Comparison of ENCODE assay signal across 13 cellular contexts in the genomic region with DNA sequence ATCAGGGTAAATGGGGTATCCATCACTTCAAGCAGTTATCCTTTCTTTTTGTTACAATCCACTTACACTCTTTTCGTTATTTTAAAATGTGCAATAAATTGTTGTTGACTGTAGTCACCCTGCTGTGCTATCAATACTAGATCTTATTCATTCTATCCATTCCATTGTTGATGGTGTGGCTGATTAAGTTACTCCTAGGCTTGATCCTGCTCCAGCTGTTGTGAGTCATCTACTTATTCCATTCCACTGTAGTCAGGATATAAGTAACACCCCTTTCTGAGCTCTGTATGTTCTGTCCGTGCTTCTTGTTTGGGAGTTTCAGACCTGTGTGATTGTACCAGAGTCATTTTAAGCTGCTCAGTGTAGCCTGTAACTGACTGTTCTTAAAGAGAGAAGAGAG.
A peak's percentile ranks its signal among the peaks of the same experiment; 100 is the strongest.
DNase-seq lines count a peak whose midpoint lies in the region; ATAC-seq, FAIRE-seq and TF ChIP-seq lines count a peak whose summit lies in the region.
"Had no signal": no experiment of that assay in that cellular context is flagged by ENCODE, and none has a peak within 500 bp of the region (broad histone marks: within the 10 kb centered on the region; RNA-seq: fewer than 3 reads in every experiment).

No MANE protein-coding gene starts in this region.

- peak; percentile 90 for FAIRE-seq in H54 (lab: Jason Lieb, UNC)

- no peak for ATAC-seq in Right ventricle myocardium inferior
- ATAC-seq in natural killer cell, result no peak
- ATAC-seq: activated T-cell treated with anti-CD3 and anti-CD28 coated beads, Interleukin-2, amount 50 U/mL, for 4 hours; stimulated activated memory B cell treated with anti-CD40 and anti-IgM and Interleukin-4, amounts not matched to agents 10 μg/mL and 1 μg/mL and 100 μg/mL, for 72 hours had no signal

- H3K4me3 ChIP-seq in SJSA1 (no peak overlapping the region), fibroblast of pulmonary artery (replicated peaks; ENCODE audit: low read depth, low read length) (no peak overlapping the region), skeletal muscle satellite cell (ENCODE audit: low read length) (no peak overlapping the region)
- H3K4me3 ChIP-seq: hepatocyte had no signal

- no peaks in the 10 kb centered on the region for H3K4me1 Mint-ChIP-seq in natural killer cell
- H3K4me1 Mint-ChIP-seq: naive B cell; stimulated activated memory B cell treated with anti-CD40 and anti-IgM and Interleukin-4, amounts not matched to agents 10 μg/mL and 1 μg/mL and 100 μg/mL, for 72 hours had no signal

- peak overlapping the region; percentile 56 for H3K4me2 ChIP-seq in skeletal muscle satellite cell (ENCODE audit: low read length)
- H3K4me2 ChIP-seq: hepatocyte had no signal

- TF ChIP-seq CTCF in fibroblast of pulmonary artery (IDR thresholded peaks at IDR 0.05; ENCODE audit: low read length, missing control alignments), result no peak
- TF ChIP-seq CTCF in natural killer cell (IDR thresholded peaks at IDR 0.05), result no peak

- H3K27ac ChIP-seq in SJSA1, result no peak overlapping the region
- H3K27ac ChIP-seq: hepatocyte, VCaP had no signal

- peaks cover 0 to 3% of the 10 kb centered on the region in 2 donors for H3K27me3 Mint-ChIP-seq in natural killer cell (ENCODE audit: low read depth in 2 of 2)

- H3K36me3 ChIP-seq in SJSA1 (no peaks in the 10 kb centered on the region), skeletal muscle satellite cell (ENCODE audit: insufficient read depth, low read length) (no peaks in the 10 kb centered on the region)

- intact Hi-C loops in Right ventricle myocardium inferior (cut with DNase I) (no loop called here), natural killer cell (cut with micrococcal nuclease) (no loop called here)

- DNase-seq in H54 (ENCODE audit: insufficient read length, low spot score), result peak; percentile 39
- peak; percentile 27 to 41 for DNase-seq in SJSA1 (ENCODE audit: low read depth in 1 of 2, low spot score in 2 of 2)
- peak; percentile 69 for DNase-seq in fibroblast of pulmonary artery (ENCODE audit: low read depth)
- DNase-seq in Right ventricle myocardium inferior (ENCODE audit: missing footprints), result no peak
- DNase-seq in natural killer cell, result no peak
- no peak for DNase-seq in central memory CD4-positive, alpha-beta T cell
- DNase-seq: activated T-cell treated with anti-CD3 and anti-CD28 coated beads, Interleukin-2, amount 50 U/mL, for 4 hours; cerebellar nuclear complex; naive B cell had no signal

- H3K4me1 ChIP-seq in SJSA1 (replicated peaks) (peaks cover 8% of the 10 kb centered on the region), skeletal muscle satellite cell (ENCODE audit: control insufficient read depth, insufficient read depth, low read length) (peaks cover 19% of the 10 kb centered on the region)

- H3K4me3 Mint-ChIP-seq in natural killer cell, result no peak overlapping the region
- H3K4me3 Mint-ChIP-seq: activated T-cell treated with anti-CD3 and anti-CD28 coated beads, Interleukin-2, amount 50 U/mL, for 4 hours; stimulated activated memory B cell treated with anti-CD40 and anti-IgM and Interleukin-4, amounts not matched to agents 10 μg/mL and 1 μg/mL and 100 μg/mL, for 72 hours had no signal

- H3K27me3 ChIP-seq in SJSA1 (replicated peaks), result no peaks in the 10 kb centered on the region
- no peaks in the 10 kb centered on the region for H3K27me3 ChIP-seq in skeletal muscle satellite cell (ENCODE audit: control insufficient read depth, insufficient read depth, low read length)
- H3K27me3 ChIP-seq: hepatocyte had no signal

- H3K9me3 ChIP-seq in SJSA1 (replicated peaks) (no peaks in the 10 kb centered on the region), skeletal muscle satellite cell (replicated peaks; ENCODE audit: low read length) (no peaks in the 10 kb centered on the region)

- no peak overlapping the region for H3K27ac Mint-ChIP-seq in natural killer cell
- H3K27ac Mint-ChIP-seq: naive B cell; stimulated activated memory B cell treated with anti-CD40 and anti-IgM and Interleukin-4, amounts not matched to agents 10 μg/mL and 1 μg/mL and 100 μg/mL, for 72 hours had no signal

- TF ChIP-seq POLR2A in H54 (IDR thresholded peaks at IDR 0.05; ENCODE audit: low read depth, low read length), result no peak

- H3K9me3 Mint-ChIP-seq in natural killer cell, result no peaks in the 10 kb centered on the region
- H3K9me3 Mint-ChIP-seq: activated T-cell treated with anti-CD3 and anti-CD28 coated beads, Interleukin-2, amount 50 U/mL, for 4 hours; naive B cell; stimulated activated memory B cell treated with anti-CD40 and anti-IgM and Interleukin-4, amounts not matched to agents 10 μg/mL and 1 μg/mL and 100 μg/mL, for 72 hours had no signal

- H3K9ac ChIP-seq in skeletal muscle satellite cell (ENCODE audit: low read depth, low read length), result peak overlapping the region; percentile 28

- H3K36me3 Mint-ChIP-seq in natural killer cell, result no peaks in the 10 kb centered on the region
- H3K36me3 Mint-ChIP-seq: naive B cell; stimulated activated memory B cell treated with anti-CD40 and anti-IgM and Interleukin-4, amounts not matched to agents 10 μg/mL and 1 μg/mL and 100 μg/mL, for 72 hours had no signal

Comparison
In these comparisons a context has a peak if more than half of its experiments do, and no peak if none do; other contexts are left out.
1. DNase-seq: peak in H54 (single experiment), SJSA1 (2 of 2) and fibroblast of pulmonary artery (single experiment); none in Right ventricle myocardium inferior (single experiment), natural killer cell (single experiment) and central memory CD4-positive, alpha-beta T cell (single experiment).